1 cellular context compared by ENCODE assay signal in the genomic region with DNA sequence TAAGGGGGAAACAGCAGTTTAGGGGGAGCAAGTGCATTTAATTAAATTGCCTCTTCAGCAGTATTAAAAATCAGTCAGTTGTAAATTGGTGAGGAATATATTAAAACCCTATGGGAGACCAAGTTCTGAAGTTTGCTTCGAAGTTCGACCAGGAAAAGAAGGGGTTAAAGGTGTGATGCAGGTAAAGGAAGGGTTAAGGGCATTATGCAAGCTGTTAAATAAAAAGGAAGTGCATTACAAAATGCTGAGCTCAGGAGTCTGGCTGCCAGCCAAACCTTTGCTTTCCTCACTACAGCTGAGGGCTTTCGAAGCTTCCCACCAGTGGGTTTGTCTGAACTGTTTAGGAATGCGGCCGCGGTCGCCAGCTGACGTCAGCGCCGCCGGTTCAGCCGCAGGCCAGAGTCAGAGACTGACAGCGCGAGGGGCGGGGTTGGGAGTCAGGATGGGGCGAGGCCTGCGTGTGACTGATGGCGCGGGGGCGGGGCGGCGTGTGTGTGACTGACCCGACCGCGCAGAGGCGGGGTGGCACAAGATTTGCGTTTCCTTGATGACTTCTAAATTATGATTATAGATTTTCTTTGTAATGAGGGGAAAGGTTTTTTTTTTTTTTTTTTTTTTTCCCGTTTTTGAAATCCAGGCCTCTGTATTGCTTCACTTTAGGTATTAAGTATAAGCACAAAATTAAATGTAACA.
TF ChIP-seq lines count a peak whose summit lies in the region.

No MANE protein-coding gene starts in this region.

TF ChIP-seq in K562, 482 proteins besides CTCF, POLR2A, EP300 and RAD21 (continued from another document and continues in another):
- TF ChIP-seq, protein P1, sequence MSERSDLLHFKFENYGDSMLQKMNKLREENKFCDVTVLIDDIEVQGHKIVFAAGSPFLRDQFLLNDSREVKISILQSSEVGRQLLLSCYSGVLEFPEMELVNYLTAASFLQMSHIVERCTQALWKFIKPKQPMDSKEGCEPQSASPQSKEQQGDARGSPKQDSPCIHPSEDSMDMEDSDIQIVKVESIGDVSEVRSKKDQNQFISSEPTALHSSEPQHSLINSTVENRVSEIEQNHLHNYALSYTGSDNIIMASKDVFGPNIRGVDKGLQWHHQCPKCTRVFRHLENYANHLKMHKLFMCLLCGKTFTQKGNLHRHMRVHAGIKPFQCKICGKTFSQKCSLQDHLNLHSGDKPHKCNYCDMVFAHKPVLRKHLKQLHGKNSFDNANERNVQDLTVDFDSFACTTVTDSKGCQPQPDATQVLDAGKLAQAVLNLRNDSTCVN (CRISPR knock-in tag; IDR thresholded peaks at IDR 0.05): no peak
- TF ChIP-seq, protein P2, sequence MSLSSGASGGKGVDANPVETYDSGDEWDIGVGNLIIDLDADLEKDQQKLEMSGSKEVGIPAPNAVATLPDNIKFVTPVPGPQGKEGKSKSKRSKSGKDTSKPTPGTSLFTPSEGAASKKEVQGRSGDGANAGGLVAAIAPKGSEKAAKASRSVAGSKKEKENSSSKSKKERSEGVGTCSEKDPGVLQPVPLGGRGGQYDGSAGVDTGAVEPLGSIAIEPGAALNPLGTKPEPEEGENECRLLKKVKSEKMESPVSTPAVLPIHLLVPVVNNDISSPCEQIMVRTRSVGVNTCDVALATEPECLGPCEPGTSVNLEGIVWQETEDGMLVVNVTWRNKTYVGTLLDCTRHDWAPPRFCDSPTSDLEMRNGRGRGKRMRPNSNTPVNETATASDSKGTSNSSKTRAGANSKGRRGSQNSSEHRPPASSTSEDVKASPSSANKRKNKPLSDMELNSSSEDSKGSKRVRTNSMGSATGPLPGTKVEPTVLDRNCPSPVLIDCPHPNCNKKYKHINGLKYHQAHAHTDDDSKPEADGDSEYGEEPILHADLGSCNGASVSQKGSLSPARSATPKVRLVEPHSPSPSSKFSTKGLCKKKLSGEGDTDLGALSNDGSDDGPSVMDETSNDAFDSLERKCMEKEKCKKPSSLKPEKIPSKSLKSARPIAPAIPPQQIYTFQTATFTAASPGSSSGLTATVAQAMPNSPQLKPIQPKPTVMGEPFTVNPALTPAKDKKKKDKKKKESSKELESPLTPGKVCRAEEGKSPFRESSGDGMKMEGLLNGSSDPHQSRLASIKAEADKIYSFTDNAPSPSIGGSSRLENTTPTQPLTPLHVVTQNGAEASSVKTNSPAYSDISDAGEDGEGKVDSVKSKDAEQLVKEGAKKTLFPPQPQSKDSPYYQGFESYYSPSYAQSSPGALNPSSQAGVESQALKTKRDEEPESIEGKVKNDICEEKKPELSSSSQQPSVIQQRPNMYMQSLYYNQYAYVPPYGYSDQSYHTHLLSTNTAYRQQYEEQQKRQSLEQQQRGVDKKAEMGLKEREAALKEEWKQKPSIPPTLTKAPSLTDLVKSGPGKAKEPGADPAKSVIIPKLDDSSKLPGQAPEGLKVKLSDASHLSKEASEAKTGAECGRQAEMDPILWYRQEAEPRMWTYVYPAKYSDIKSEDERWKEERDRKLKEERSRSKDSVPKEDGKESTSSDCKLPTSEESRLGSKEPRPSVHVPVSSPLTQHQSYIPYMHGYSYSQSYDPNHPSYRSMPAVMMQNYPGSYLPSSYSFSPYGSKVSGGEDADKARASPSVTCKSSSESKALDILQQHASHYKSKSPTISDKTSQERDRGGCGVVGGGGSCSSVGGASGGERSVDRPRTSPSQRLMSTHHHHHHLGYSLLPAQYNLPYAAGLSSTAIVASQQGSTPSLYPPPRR (CRISPR knock-in tag; IDR thresholded peaks at IDR 0.05; ENCODE audit: borderline replicate concordance): peak; percentile 46; the same call in 1 of the 2 replicates
- TF ChIP-seq ESRRB (CRISPR knock-in tag; IDR thresholded peaks at IDR 0.05; ENCODE audit: borderline replicate concordance): no peak
- TF ChIP-seq TFAM (CRISPR knock-in tag; conservative IDR thresholded peaks at IDR 0.05): no peak
- TF ChIP-seq SMARCA4 (IDR thresholded peaks at IDR 0.05): peak; percentile 84
- TF ChIP-seq, protein P3, sequence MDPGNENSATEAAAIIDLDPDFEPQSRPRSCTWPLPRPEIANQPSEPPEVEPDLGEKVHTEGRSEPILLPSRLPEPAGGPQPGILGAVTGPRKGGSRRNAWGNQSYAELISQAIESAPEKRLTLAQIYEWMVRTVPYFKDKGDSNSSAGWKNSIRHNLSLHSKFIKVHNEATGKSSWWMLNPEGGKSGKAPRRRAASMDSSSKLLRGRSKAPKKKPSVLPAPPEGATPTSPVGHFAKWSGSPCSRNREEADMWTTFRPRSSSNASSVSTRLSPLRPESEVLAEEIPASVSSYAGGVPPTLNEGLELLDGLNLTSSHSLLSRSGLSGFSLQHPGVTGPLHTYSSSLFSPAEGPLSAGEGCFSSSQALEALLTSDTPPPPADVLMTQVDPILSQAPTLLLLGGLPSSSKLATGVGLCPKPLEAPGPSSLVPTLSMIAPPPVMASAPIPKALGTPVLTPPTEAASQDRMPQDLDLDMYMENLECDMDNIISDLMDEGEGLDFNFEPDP (CRISPR knock-in tag; IDR thresholded peaks at IDR 0.05): no peak
- no peak for TF ChIP-seq TCFL5 (CRISPR knock-in tag; conservative IDR thresholded peaks at IDR 0.05)
- TF ChIP-seq IRF2 (CRISPR knock-in tag; IDR thresholded peaks at IDR 0.05): no peak
- TF ChIP-seq BCL6 (CRISPR knock-in tag; IDR thresholded peaks at IDR 0.05): peak; percentile 77; the same call in 1 of the 2 replicates
- TF ChIP-seq YBX1 (IDR thresholded peaks at IDR 0.05): no peak
- TF ChIP-seq, protein P4, sequence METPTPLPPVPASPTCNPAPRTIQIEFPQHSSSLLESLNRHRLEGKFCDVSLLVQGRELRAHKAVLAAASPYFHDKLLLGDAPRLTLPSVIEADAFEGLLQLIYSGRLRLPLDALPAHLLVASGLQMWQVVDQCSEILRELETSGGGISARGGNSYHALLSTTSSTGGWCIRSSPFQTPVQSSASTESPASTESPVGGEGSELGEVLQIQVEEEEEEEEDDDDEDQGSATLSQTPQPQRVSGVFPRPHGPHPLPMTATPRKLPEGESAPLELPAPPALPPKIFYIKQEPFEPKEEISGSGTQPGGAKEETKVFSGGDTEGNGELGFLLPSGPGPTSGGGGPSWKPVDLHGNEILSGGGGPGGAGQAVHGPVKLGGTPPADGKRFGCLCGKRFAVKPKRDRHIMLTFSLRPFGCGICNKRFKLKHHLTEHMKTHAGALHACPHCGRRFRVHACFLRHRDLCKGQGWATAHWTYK (CRISPR knock-in tag; IDR thresholded peaks at IDR 0.05): no peak
- TF ChIP-seq, protein P5, sequence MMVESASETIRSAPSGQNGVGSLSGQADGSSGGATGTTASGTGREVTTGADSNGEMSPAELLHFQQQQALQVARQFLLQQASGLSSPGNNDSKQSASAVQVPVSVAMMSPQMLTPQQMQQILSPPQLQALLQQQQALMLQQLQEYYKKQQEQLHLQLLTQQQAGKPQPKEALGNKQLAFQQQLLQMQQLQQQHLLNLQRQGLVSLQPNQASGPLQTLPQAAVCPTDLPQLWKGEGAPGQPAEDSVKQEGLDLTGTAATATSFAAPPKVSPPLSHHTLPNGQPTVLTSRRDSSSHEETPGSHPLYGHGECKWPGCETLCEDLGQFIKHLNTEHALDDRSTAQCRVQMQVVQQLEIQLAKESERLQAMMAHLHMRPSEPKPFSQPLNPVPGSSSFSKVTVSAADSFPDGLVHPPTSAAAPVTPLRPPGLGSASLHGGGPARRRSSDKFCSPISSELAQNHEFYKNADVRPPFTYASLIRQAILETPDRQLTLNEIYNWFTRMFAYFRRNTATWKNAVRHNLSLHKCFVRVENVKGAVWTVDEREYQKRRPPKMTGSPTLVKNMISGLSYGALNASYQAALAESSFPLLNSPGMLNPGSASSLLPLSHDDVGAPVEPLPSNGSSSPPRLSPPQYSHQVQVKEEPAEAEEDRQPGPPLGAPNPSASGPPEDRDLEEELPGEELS (CRISPR knock-in tag; IDR thresholded peaks at IDR 0.05; ENCODE audit: borderline replicate concordance): no peak
- TF ChIP-seq, protein P6, sequence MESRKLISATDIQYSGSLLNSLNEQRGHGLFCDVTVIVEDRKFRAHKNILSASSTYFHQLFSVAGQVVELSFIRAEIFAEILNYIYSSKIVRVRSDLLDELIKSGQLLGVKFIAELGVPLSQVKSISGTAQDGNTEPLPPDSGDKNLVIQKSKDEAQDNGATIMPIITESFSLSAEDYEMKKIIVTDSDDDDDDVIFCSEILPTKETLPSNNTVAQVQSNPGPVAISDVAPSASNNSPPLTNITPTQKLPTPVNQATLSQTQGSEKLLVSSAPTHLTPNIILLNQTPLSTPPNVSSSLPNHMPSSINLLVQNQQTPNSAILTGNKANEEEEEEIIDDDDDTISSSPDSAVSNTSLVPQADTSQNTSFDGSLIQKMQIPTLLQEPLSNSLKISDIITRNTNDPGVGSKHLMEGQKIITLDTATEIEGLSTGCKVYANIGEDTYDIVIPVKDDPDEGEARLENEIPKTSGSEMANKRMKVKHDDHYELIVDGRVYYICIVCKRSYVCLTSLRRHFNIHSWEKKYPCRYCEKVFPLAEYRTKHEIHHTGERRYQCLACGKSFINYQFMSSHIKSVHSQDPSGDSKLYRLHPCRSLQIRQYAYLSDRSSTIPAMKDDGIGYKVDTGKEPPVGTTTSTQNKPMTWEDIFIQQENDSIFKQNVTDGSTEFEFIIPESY (CRISPR knock-in tag; IDR thresholded peaks at IDR 0.05): no peak
- peak; percentile 97 for TF ChIP-seq CCNT2 (IDR thresholded peaks at IDR 0.05; ENCODE audit: borderline replicate concordance, extremely low read depth, insufficient read length, low read depth, low read length)
- TF ChIP-seq NFRKB (IDR thresholded peaks at IDR 0.05; ENCODE audit: low read depth): peak; percentile 90
- peak; percentile 73 for TF ChIP-seq L3MBTL2 (IDR thresholded peaks at IDR 0.05)
- TF ChIP-seq, protein P7, sequence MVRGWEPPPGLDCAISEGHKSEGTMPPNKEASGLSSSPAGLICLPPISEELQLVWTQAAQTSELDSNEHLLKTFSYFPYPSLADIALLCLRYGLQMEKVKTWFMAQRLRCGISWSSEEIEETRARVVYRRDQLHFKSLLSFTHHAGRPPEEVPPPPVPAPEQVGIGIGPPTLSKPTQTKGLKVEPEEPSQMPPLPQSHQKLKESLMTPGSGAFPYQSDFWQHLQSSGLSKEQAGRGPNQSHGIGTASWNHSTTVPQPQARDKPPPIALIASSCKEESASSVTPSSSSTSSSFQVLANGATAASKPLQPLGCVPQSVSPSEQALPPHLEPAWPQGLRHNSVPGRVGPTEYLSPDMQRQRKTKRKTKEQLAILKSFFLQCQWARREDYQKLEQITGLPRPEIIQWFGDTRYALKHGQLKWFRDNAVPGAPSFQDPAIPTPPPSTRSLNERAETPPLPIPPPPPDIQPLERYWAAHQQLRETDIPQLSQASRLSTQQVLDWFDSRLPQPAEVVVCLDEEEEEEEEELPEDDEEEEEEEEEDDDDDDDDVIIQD (CRISPR knock-in tag; IDR thresholded peaks at IDR 0.05): no peak
- no peak for TF ChIP-seq ZNF668 (CRISPR knock-in tag; IDR thresholded peaks at IDR 0.05)
- no peak for TF ChIP-seq ILK (tag; IDR thresholded peaks at IDR 0.05; ENCODE audit: borderline replicate concordance, low read depth)
- TF ChIP-seq HDAC3 (IDR thresholded peaks at IDR 0.05; ENCODE audit: borderline replicate concordance, partially characterized antibody): peak; percentile 92
- TF ChIP-seq PYGO2 (tag; IDR thresholded peaks at IDR 0.05): no peak
- no peak for TF ChIP-seq ZNF212 (CRISPR knock-in tag; IDR thresholded peaks at IDR 0.05)
- TF ChIP-seq, protein P8, sequence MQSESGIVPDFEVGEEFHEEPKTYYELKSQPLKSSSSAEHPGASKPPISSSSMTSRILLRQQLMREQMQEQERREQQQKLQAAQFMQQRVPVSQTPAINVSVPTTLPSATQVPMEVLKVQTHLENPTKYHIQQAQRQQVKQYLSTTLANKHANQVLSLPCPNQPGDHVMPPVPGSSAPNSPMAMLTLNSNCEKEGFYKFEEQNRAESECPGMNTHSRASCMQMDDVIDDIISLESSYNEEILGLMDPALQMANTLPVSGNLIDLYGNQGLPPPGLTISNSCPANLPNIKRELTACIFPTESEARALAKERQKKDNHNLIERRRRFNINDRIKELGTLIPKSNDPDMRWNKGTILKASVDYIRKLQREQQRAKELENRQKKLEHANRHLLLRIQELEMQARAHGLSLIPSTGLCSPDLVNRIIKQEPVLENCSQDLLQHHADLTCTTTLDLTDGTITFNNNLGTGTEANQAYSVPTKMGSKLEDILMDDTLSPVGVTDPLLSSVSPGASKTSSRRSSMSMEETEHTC (IDR thresholded peaks at IDR 0.05): 0 out of 2 replicates have a peak, but pooled peaks have one; percentile 21
- TF ChIP-seq, protein P9, sequence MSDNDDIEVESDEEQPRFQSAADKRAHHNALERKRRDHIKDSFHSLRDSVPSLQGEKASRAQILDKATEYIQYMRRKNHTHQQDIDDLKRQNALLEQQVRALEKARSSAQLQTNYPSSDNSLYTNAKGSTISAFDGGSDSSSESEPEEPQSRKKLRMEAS (CRISPR knock-in tag; IDR thresholded peaks at IDR 0.05): peak; percentile 34; the same call in 1 of the 2 replicates
- TF ChIP-seq BHLHE40 (IDR thresholded peaks at IDR 0.05; ENCODE audit: low read length): peak; percentile 72
- TF ChIP-seq THRAP3 (IDR thresholded peaks at IDR 0.05; ENCODE audit: borderline replicate concordance): no peak
- TF ChIP-seq SIRT6 (IDR thresholded peaks at IDR 0.05; ENCODE audit: low read depth, low read length): no peak
- TF ChIP-seq, protein P10, sequence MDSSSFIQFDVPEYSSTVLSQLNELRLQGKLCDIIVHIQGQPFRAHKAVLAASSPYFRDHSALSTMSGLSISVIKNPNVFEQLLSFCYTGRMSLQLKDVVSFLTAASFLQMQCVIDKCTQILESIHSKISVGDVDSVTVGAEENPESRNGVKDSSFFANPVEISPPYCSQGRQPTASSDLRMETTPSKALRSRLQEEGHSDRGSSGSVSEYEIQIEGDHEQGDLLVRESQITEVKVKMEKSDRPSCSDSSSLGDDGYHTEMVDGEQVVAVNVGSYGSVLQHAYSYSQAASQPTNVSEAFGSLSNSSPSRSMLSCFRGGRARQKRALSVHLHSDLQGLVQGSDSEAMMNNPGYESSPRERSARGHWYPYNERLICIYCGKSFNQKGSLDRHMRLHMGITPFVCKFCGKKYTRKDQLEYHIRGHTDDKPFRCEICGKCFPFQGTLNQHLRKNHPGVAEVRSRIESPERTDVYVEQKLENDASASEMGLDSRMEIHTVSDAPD (CRISPR knock-in tag; IDR thresholded peaks at IDR 0.05): no peak
- TF ChIP-seq NBN (IDR thresholded peaks at IDR 0.05; ENCODE audit: low read depth): peak; percentile 57; the same call in 1 of the 2 replicates
- TF ChIP-seq BDP1 (IDR thresholded peaks at IDR 0.05; ENCODE audit: insufficient read depth, insufficient read length): no peak
- TF ChIP-seq SIX5 (IDR thresholded peaks at IDR 0.05; ENCODE audit: borderline replicate concordance in 1 of 2, insufficient read depth in 1 of 2, low read depth in 1 of 2, low read length in 2 of 2): no peak
- TF ChIP-seq ZNF174 (CRISPR knock-in tag; IDR thresholded peaks at IDR 0.05): no peak
- no peak for TF ChIP-seq MCM7 (IDR thresholded peaks at IDR 0.05)
- TF ChIP-seq ZNF24 (IDR thresholded peaks at IDR 0.05): no peak
- no peak for TF ChIP-seq PTBP1 (IDR thresholded peaks at IDR 0.05; ENCODE audit: low read depth, low read length)
- TF ChIP-seq ETV1 (tag; conservative IDR thresholded peaks at IDR 0.05; ENCODE audit: low read depth): peak; percentile 45; the same call in 1 of the 2 replicates
- TF ChIP-seq RFX5 (IDR thresholded peaks at IDR 0.05; ENCODE audit: low read depth, low read length): no peak; the same call in 1 of the 2 replicates
